ENCODE assay signal across 9 cellular contexts in genomic region chr13:96958286-96958891, GRCh38. TPM values are rescaled to one million over a fixed set of nuclear protein-coding genes. Genes with fewer than 3 reads are reported as not detected.
DNase-seq lines count a peak whose midpoint lies in the region; ATAC-seq, FAIRE-seq and TF ChIP-seq lines count a peak whose summit lies in the region.
"Had no signal": no experiment of that assay in that cellular context is flagged by ENCODE, and none has a peak within 500 bp of the region (broad histone marks: within the 10 kb centered on the region; RNA-seq: fewer than 3 reads in every experiment).

No MANE protein-coding gene starts in this region.

- TF ChIP-seq CTCF in choroid plexus epithelial cell (conservative IDR thresholded peaks at IDR 0.05; ENCODE audit: low read depth, low read length): peak; percentile 73

- H3K4me3 ChIP-seq in choroid plexus epithelial cell (ENCODE audit: low read depth, low read length): no peak overlapping the region

- FAIRE-seq in G401.6 (lab: Jason Lieb, UNC): peak; percentile 74

- DNase-seq in NCI-H748 treated with DMSO at 0.1 percent for 48 hours (lab: John Stamatoyannopoulos, UW): peak; percentile 30
- DNase-seq in choroid plexus epithelial cell (ENCODE audit: low read depth): peak; percentile 61
- peak; percentile 43 for DNase-seq in myocyte (ENCODE audit: low read depth)
- no peak for DNase-seq in activated naive CD4-positive, alpha-beta T cell treated with Interleukin-2 at 50 U/mL for 16 hours
- no peak for DNase-seq in HK-2 (ENCODE audit: unreplicated experiment)

- peak; percentile 76 for ATAC-seq in HG02884 (IDR thresholded peaks at IDR 0.05; ENCODE audit: unreplicated experiment)
- no peak for ATAC-seq in GM21825 (IDR thresholded peaks at IDR 0.05; ENCODE audit: unreplicated experiment)

RNA-seq across cellular contexts. Expression of gene OXGR1, which starts 35.9 kb away (rescaled TPM):
- total RNA-seq in myocyte: not detected in 2 replicates
- polyA plus RNA-seq in myocyte (2012): not detected
- total RNA-seq: T-helper 2 cell treated with Interferon-gamma antibody and Interleukin-4, amounts not matched to agents 100 ng/mL and 5 ng/mL, for 36 hours had no signal

Comparison
In these comparisons a context has a peak if more than half of its experiments do, and no peak if none do; other contexts are left out.
1. DNase-seq: peak in NCI-H748 treated with DMSO at 0.1 percent for 48 hours (single experiment), choroid plexus epithelial cell (single experiment) and myocyte (single experiment); none in activated naive CD4-positive, alpha-beta T cell treated with Interleukin-2 at 50 U/mL for 16 hours (single experiment) and HK-2 (single experiment).